Comparison of ENCODE assay signal across 12 cellular contexts in the genomic region with DNA sequence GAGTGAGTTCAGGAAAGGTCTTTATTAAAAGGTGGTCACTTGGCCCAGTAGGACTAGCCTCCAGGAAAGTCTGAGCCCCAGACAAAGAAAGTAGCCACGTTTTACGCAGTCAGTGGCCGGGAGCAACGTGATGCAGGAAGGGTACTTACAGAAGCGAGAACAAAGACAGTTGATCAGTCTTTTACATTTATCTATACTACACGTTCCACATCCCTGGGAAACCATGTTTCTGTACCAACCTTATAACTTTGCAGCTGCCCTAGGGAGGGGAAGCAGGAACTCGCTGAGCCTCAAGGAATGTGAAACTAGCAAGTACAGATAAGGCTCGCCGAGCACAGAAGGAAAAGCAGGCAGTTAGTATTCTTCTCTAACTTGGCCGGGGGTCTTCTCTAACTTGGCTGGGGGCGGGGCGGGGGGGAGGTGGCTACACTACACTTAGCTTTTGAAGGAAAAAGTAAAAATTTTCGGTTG. TPM values are rescaled to one million over a fixed set of nuclear protein-coding genes. Genes with fewer than 3 reads are reported as not detected.
DNase-seq lines count a peak whose midpoint lies in the region.
"Had no signal": no experiment of that assay in that cellular context is flagged by ENCODE, and none has a peak within 500 bp of the region (broad histone marks: within the 10 kb centered on the region; RNA-seq: fewer than 3 reads in every experiment).

No MANE protein-coding gene starts in this region.

- DNase-seq in CD8-positive, alpha-beta memory T cell = no peak
- DNase-seq in amniotic epithelial cell (ENCODE audit: low read depth) = peak; percentile 46
- DNase-seq in pons (ENCODE audit: low spot score) = no peak
- no peak for DNase-seq in stimulated activated CD4-positive, alpha-beta T cell treated with anti-CD3 and anti-CD28 coated beads, Interleukin-4, amount 100 ng/mL, for 1 hour
- no peak for DNase-seq in ACHN
- no peak for DNase-seq in NCI-H446 treated with DMSO at 0.1 percent for 48 hours (lab: John Stamatoyannopoulos, UW)
- DNase-seq: NCI-H1694 treated with DMSO at 0.1 percent for 48 hours, occipital lobe had no signal

- peaks cover 33 to 41% (median 37%) of the 10 kb centered on the region in 3 donors for H3K4me1 Mint-ChIP-seq in CD8-positive, alpha-beta memory T cell
- H3K4me1 Mint-ChIP-seq in IgD-negative memory B cell = peaks cover 15 to 24% (median 19%) of the 10 kb centered on the region in 3 donors

- H3K4me3 Mint-ChIP-seq in CD8-positive, alpha-beta memory T cell = peak overlapping the region; percentile 55 to 93 (median 85)
- peak overlapping the region; percentile 13 to 93 (median 90) for H3K4me3 Mint-ChIP-seq in IgD-negative memory B cell

- H3K27me3 ChIP-seq in CD8-positive, alpha-beta memory T cell (ENCODE audit: insufficient read depth, low read length, poor library complexity, severe bottlenecking) = no peaks in the 10 kb centered on the region
- H3K27me3 ChIP-seq in mucosa of stomach (ENCODE audit: control insufficient read depth, insufficient read depth, low read length) = no peaks in the 10 kb centered on the region

- no peaks in the 10 kb centered on the region for H3K9me3 Mint-ChIP-seq in CD8-positive, alpha-beta memory T cell
- H3K9me3 Mint-ChIP-seq in IgD-negative memory B cell = no peaks in the 10 kb centered on the region

- in situ Hi-C loops in ACHN (cut with HindIII; ENCODE audit: low pct_ligation_motif_present, low pct_unique_long_range_greater_than_20kb, low sequenced_read_pairs) = no loop called here

- H3K27me3 Mint-ChIP-seq in CD8-positive, alpha-beta memory T cell = peaks cover 2 to 11% of the 10 kb centered on the region in 2 donors
- no peaks in the 10 kb centered on the region for H3K27me3 Mint-ChIP-seq in IgD-negative memory B cell

- peak overlapping the region in 5 of 8 donors; percentile 58 to 88 (median 70) for H3K27ac Mint-ChIP-seq in CD8-positive, alpha-beta memory T cell
- peak overlapping the region in 2 of 3 donors; percentile 10 to 80 for H3K27ac Mint-ChIP-seq in IgD-negative memory B cell

- H3K4me1 ChIP-seq in CD8-positive, alpha-beta memory T cell (ENCODE audit: insufficient read depth, low read length) = peaks cover 8% of the 10 kb centered on the region
- H3K4me1 ChIP-seq in mucosa of stomach (ENCODE audit: control insufficient read depth, insufficient read depth, low read length) = peaks cover 8% of the 10 kb centered on the region

- peak overlapping the region; percentile 38 for H3K9ac ChIP-seq in mucosa of stomach (ENCODE audit: low read length)

- POLR2A ChIA-PET in CD8-positive, alpha-beta memory T cell (lab: Charles Lee) = interaction anchor here (1.0 to 1.5 kb wide), 3 partner anchors 21 to 104 kb away, joined by 4 to 15 read pairs (median 4); a partner anchor contains a TSS

- CTCF ChIA-PET in CD8-positive, alpha-beta memory T cell (lab: Charles Lee) = interaction anchor here (1.7 to 2.9 kb wide), 7 partner anchors 11 to 191 kb away, joined by 3 to 20 read pairs (median 7); a partner anchor contains a TSS

- peaks cover 0 to 9% (median 3%) of the 10 kb centered on the region in 3 donors for H3K36me3 Mint-ChIP-seq in CD8-positive, alpha-beta memory T cell
- H3K36me3 Mint-ChIP-seq in IgD-negative memory B cell = no peaks in the 10 kb centered on the region

- H3K4me3 ChIP-seq in CD8-positive, alpha-beta memory T cell (ENCODE audit: low read length) = no peak overlapping the region
- H3K4me3 ChIP-seq in mucosa of stomach (ENCODE audit: low read length) = peak overlapping the region; percentile 26

- H3K9me3 ChIP-seq in CD8-positive, alpha-beta memory T cell (ENCODE audit: low read length) = no peaks in the 10 kb centered on the region
- H3K9me3 ChIP-seq in mucosa of stomach (ENCODE audit: control insufficient read depth, low read length) = no peaks in the 10 kb centered on the region
- H3K9me3 ChIP-seq: HAP-1 had no signal

- H3K27ac ChIP-seq in CD8-positive, alpha-beta memory T cell (ENCODE audit: low read depth, low read length) = no peak overlapping the region
- H3K27ac ChIP-seq: RWPE1 had no signal

- H3K36me3 ChIP-seq in CD8-positive, alpha-beta memory T cell (ENCODE audit: insufficient read depth, low read length) = no peaks in the 10 kb centered on the region
- H3K36me3 ChIP-seq in mucosa of stomach (ENCODE audit: control insufficient read depth, insufficient read depth, low read length) = no peaks in the 10 kb centered on the region
- H3K36me3 ChIP-seq: HAP-1 had no signal

RNA-seq across cellular contexts. Expression of a gene that starts 3.4 kb away (rescaled TPM):
- 10 to 100 TPM; 19.2 to 19.5 TPM for total RNA-seq in CD8-positive, alpha-beta memory T cell
- polyA plus RNA-seq in CD8-positive, alpha-beta memory T cell = 0.03 TPM
- polyA plus RNA-seq in IgD-negative memory B cell = 1.1 TPM

RNA-seq across cellular contexts. Expression of a gene that starts 21.6 kb away (rescaled TPM):
- 10 to 100 TPM; 25.1 to 30.3 TPM for total RNA-seq in CD8-positive, alpha-beta memory T cell
- polyA plus RNA-seq in CD8-positive, alpha-beta memory T cell = 20.8 TPM
- polyA plus RNA-seq in IgD-negative memory B cell = 19.7 TPM

RNA-seq across cellular contexts. Expression of a gene that starts 25.8 kb away (rescaled TPM):
- 10 to 100 TPM; 31.4 to 34.9 TPM for total RNA-seq in CD8-positive, alpha-beta memory T cell
- polyA plus RNA-seq in CD8-positive, alpha-beta memory T cell = 42.2 TPM
- polyA plus RNA-seq in IgD-negative memory B cell = 131 TPM
